ENCODE assay signal across 16 cellular contexts in genomic region chr7:36387437-36388345, GRCh38. TPM values are rescaled to one million over a fixed set of nuclear protein-coding genes. Genes with fewer than 3 reads are reported as not detected.
A peak's percentile ranks its signal among the peaks of the same experiment; 100 is the strongest.
DNase-seq lines count a peak whose midpoint lies in the region; ATAC-seq and TF ChIP-seq lines count a peak whose summit lies in the region.
"Had no signal": no experiment of that assay in that cellular context is flagged by ENCODE, and none has a peak within 500 bp of the region (broad histone marks: within the 10 kb centered on the region; RNA-seq: fewer than 3 reads in every experiment).

No MANE protein-coding gene starts in this region.

- H3K36me3 ChIP-seq in Panc1 (ENCODE audit: control insufficient read depth, insufficient read depth, low read length) (peaks cover 5% of the 10 kb centered on the region; the same call in 1 of the 2 replicates), esophagus muscularis mucosa (no peaks in the 10 kb centered on the region), subcutaneous abdominal adipose tissue (ENCODE audit: control insufficient read depth in 5 of 5, insufficient read depth in 5 of 5, low read length in 5 of 5) (no peaks in the 10 kb centered on the region)

- intact Hi-C loops in Panc1 (cut with micrococcal nuclease; ENCODE audit: unreplicated experiment): no loop called here
- intact Hi-C loops in esophagus muscularis mucosa (cut with DNase I): no loop called here

- H3K4me3 ChIP-seq in Panc1 (ENCODE audit: low read depth in 2 of 2, low read length in 2 of 2): peak overlapping the region; percentile 44 to 89; a peak in 3 of 4 replicates
- H3K4me3 ChIP-seq in esophagus muscularis mucosa: no peak overlapping the region
- no peak overlapping the region for H3K4me3 ChIP-seq in subcutaneous abdominal adipose tissue (ENCODE audit: low read depth in 1 of 5, low read length in 5 of 5)

- no peak for TF ChIP-seq POLR2A in esophagus muscularis mucosa (IDR thresholded peaks at IDR 0.05; ENCODE audit: low read depth)

- H3K9me3 ChIP-seq in Panc1 (ENCODE audit: control insufficient read depth, insufficient read depth, low read depth, low read length) (no peaks in the 10 kb centered on the region), esophagus muscularis mucosa (no peaks in the 10 kb centered on the region), subcutaneous abdominal adipose tissue (ENCODE audit: control insufficient read depth in 5 of 5, low read length in 5 of 5) (no peaks in the 10 kb centered on the region)

- peaks cover 32% of the 10 kb centered on the region for H3K4me1 ChIP-seq in Panc1 (ENCODE audit: control insufficient read depth, insufficient read depth, low read length)
- peaks cover 14 to 42% (median 31%) of the 10 kb centered on the region in 4 donors for H3K4me1 ChIP-seq in esophagus muscularis mucosa
- peaks cover 0 to 21% (median 16%) of the 10 kb centered on the region in 5 donors for H3K4me1 ChIP-seq in subcutaneous abdominal adipose tissue (ENCODE audit: control insufficient read depth in 5 of 5, insufficient read depth in 5 of 5, low read length in 5 of 5)

- H3K9ac ChIP-seq in subcutaneous abdominal adipose tissue (ENCODE audit: low read length in 5 of 5): no peak overlapping the region

- WGBS in esophagus muscularis mucosa: 70% methylated on average over 8 of the region's 8 CpGs

- TF ChIP-seq EP300 in esophagus muscularis mucosa (IDR thresholded peaks at IDR 0.05): no peak

- peak overlapping the region; percentile 100 for H3K27ac ChIP-seq in Panc1 (ENCODE audit: low read length)
- H3K27ac ChIP-seq in esophagus muscularis mucosa (replicated peaks in 1 of 4): peak overlapping the region; percentile 86 to 90 (median 88)
- peak overlapping the region; percentile 14 for H3K27ac ChIP-seq in subcutaneous abdominal adipose tissue (ENCODE audit: low read depth, low read length)

- TF ChIP-seq CTCF in Panc1 (IDR thresholded peaks at IDR 0.05): no peak
- TF ChIP-seq CTCF in esophagus muscularis mucosa (IDR thresholded peaks at IDR 0.05): no peak

- H3K27me3 ChIP-seq in Panc1 (ENCODE audit: control insufficient read depth, insufficient read depth, low read length) (no peaks in the 10 kb centered on the region), esophagus muscularis mucosa (no peaks in the 10 kb centered on the region), subcutaneous abdominal adipose tissue (ENCODE audit: control insufficient read depth in 5 of 5, insufficient read depth in 4 of 5, low read length in 5 of 5) (peaks cover 0 to 5% (median 0%) of the 10 kb centered on the region in 5 donors)

- ATAC-seq in Panc1: no peak
- ATAC-seq in GM19328 (IDR thresholded peaks at IDR 0.05; ENCODE audit: unreplicated experiment): no peak
- no peak for ATAC-seq in HG03135 (IDR thresholded peaks at IDR 0.05; ENCODE audit: unreplicated experiment)
- ATAC-seq in GM18909 (IDR thresholded peaks at IDR 0.05; ENCODE audit: poor library complexity, unreplicated experiment): no peak
- ATAC-seq: activated naive CD8-positive, alpha-beta T cell treated with anti-CD3 and anti-CD28 coated beads, Interleukin-2, amount 50 U/mL, for 24 hours; CD8-positive, alpha-beta T cell had no signal

- DNase-seq in SIG-M5 treated with dmso at 0.1 percent for 504 hours (lab: John Stamatoyannopoulos, UW; ENCODE audit: unreplicated experiment) (peak; percentile 33), SIG-M5 (lab: John Stamatoyannopoulos, UW) (no peak), Panc1 (ENCODE audit: low read depth, low spot score) (peak; percentile 84), esophagus muscularis mucosa (ENCODE audit: extremely low spot score) (no peak)
- DNase-seq: activated CD4-positive, alpha-beta T cell treated with anti-CD3 and anti-CD28 coated beads, Interleukin-2, amount 50 U/mL, for 4 hours; activated naive CD8-positive, alpha-beta T cell treated with anti-CD3 and anti-CD28 coated beads, Interleukin-2, amount 50 U/mL, for 24 hours; activated T-cell treated with anti-CD3 and anti-CD28 coated beads, Interleukin-2, amount 50 U/mL, for 48 hours; CD8-positive, alpha-beta T cell; kidney glomerular epithelial cell; NCI-H82; posterior cingulate gyrus; Right ventricle myocardium superior had no signal

- POLR2A ChIA-PET in Panc1 (lab: Charles Lee): interaction anchor here (0.6 kb wide), 1 partner anchor 30 kb away, joined by 3 read pairs; no protein-coding TSS in a partner anchor

- CTCF ChIA-PET in Panc1 (lab: Charles Lee): no interaction called here

- BruUV-seq in Panc1 (replicated peaks; lab: Mats Ljungman, UMichigan): no TSS peak

- in situ Hi-C loops in Panc1 (cut with HindIII; ENCODE audit: low pct_unique_long_range_greater_than_20kb, low sequenced_read_pairs): no loop called here

RNA-seq across cellular contexts. Expression of gene ANLN, which starts 2.0 kb away (rescaled TPM):
- 238 TPM for total RNA-seq in Panc1 (2021; ENCODE audit: unreplicated experiment)
- polyA plus RNA-seq in Panc1 (2012; ENCODE audit: insufficient read length): 51.0 TPM
- total RNA-seq in esophagus muscularis mucosa: 10 to 100 TPM in 2 of 4 donors, 1 to 10 TPM in 2; 4.1 to 11.2 (median 8.0) TPM

Comparison
In these comparisons a context has a peak if more than half of its experiments do, and no peak if none do; other contexts are left out.
1. DNase-seq: peak in SIG-M5 treated with dmso at 0.1 percent for 504 hours (single experiment) and Panc1 (single experiment); none in SIG-M5 (single experiment) and esophagus muscularis mucosa (single experiment).
2. H3K27ac ChIP-seq: peak in every context shown above with its lines; median percentile 100 in Panc1; 88 in esophagus muscularis mucosa; 14 in subcutaneous abdominal adipose tissue.
3. H3K4me3 ChIP-seq: peak in Panc1 (2 of 2); none in esophagus muscularis mucosa (0 of 4) and subcutaneous abdominal adipose tissue (0 of 5).
4. RNA of gene ANLN, which starts 2.0 kb away (total RNA-seq): 238 TPM in Panc1 (single experiment); 4.1 to 11.2 TPM in esophagus muscularis mucosa; every median in the first group is over 10 times any median in the second.